In genomic region chr20:34968020-34968775, GRCh38 we compare ENCODE assay signal across 19 cellular contexts. TPM values are rescaled to one million over a fixed set of nuclear protein-coding genes. Genes with fewer than 3 reads are reported as not detected.
"Had no signal": no experiment of that assay in that cellular context is flagged by ENCODE, and none has a peak within 500 bp of the region (broad histone marks: within the 10 kb centered on the region; RNA-seq: fewer than 3 reads in every experiment).

No MANE protein-coding gene starts in this region.

- H3K27me3 Mint-ChIP-seq: activated naive CD4-positive, alpha-beta T cell treated with anti-CD3 and anti-CD28 coated beads, Interleukin-2, amount 50 U/mL, for 24 hours; activated T-cell treated with anti-CD3 and anti-CD28 coated beads, Interleukin-2, amount 50 U/mL, for 24 hours; stimulated activated naive CD8-positive, alpha-beta T cell treated with anti-CD3 and anti-CD28 coated beads, Interleukin-15, Interleukin-2, amounts not matched to agents 100 ng/mL and 50 ng/mL, for 24 hours had no signal

- H3K27me3 ChIP-seq: colonic mucosa, testis, upper lobe of left lung had no signal

- H3K27ac Mint-ChIP-seq: activated CD4-positive, alpha-beta memory T cell treated with anti-CD3 and anti-CD28 coated beads, Interleukin-2, amount 10 ng/mL, durations not matched to agents 7 days and 5 days; activated naive CD4-positive, alpha-beta T cell treated with anti-CD3 and anti-CD28 coated beads, Interleukin-2, amount 50 U/mL, for 24 hours; activated T-cell treated with anti-CD3 and anti-CD28 coated beads, Interleukin-2, amount 50 U/mL, for 24 hours; stimulated activated naive CD8-positive, alpha-beta T cell treated with anti-CD3 and anti-CD28 coated beads, Interleukin-15, Interleukin-2, amounts not matched to agents 100 ng/mL and 50 ng/mL, for 24 hours had no signal

- H3K4me1 Mint-ChIP-seq: activated CD4-positive, alpha-beta memory T cell treated with anti-CD3 and anti-CD28 coated beads, Interleukin-2, amount 10 ng/mL, durations not matched to agents 7 days and 5 days; activated naive CD4-positive, alpha-beta T cell treated with anti-CD3 and anti-CD28 coated beads, Interleukin-2, amount 50 U/mL, for 24 hours; naive thymus-derived CD4-positive, alpha-beta T cell had no signal

- H2AFZ ChIP-seq: hepatocyte had no signal

- H3K4me2 ChIP-seq: hepatocyte, SK-N-SH had no signal

- H3K27ac ChIP-seq: colonic mucosa, hepatocyte, testis, upper lobe of left lung had no signal

- H3K9ac ChIP-seq: SK-N-SH had no signal

- H3K9me3 ChIP-seq: colonic mucosa, mucosa of descending colon, SK-N-SH, testis, upper lobe of left lung had no signal

- DNase-seq: activated CD4-positive, alpha-beta memory T cell treated with anti-CD3 and anti-CD28 coated beads, Interleukin-2, amount 10 ng/mL, durations not matched to agents 7 days and 5 days; activated T-cell treated with anti-CD3 and anti-CD28 coated beads, Interleukin-2, amount 50 U/mL, for 24 hours; central memory CD4-positive, alpha-beta T cell; colonic mucosa; islet precursor cell; mucosa of descending colon; naive thymus-derived CD4-positive, alpha-beta T cell; retina; SK-N-SH; small intestine; stimulated activated CD4-positive, alpha-beta T cell treated with anti-CD3 and anti-CD28 coated beads, Interleukin-4, amount 100 ng/mL, for 24 hours; T-helper 1 cell; T1000; upper lobe of left lung had no signal

- H3K4me3 ChIP-seq: colonic mucosa, hepatocyte, mucosa of descending colon, testis, upper lobe of left lung had no signal

- ATAC-seq: mucosa of descending colon; naive thymus-derived CD4-positive, alpha-beta T cell had no signal

- H3K36me3 ChIP-seq: colonic mucosa, upper lobe of left lung had no signal

- H3K36me3 Mint-ChIP-seq: activated naive CD4-positive, alpha-beta T cell treated with anti-CD3 and anti-CD28 coated beads, Interleukin-2, amount 50 U/mL, for 24 hours; naive thymus-derived CD4-positive, alpha-beta T cell had no signal

- H3K4me3 Mint-ChIP-seq: activated CD4-positive, alpha-beta memory T cell treated with anti-CD3 and anti-CD28 coated beads, Interleukin-2, amount 10 ng/mL, durations not matched to agents 7 days and 5 days; activated naive CD4-positive, alpha-beta T cell treated with anti-CD3 and anti-CD28 coated beads, Interleukin-2, amount 50 U/mL, for 24 hours; activated T-cell treated with anti-CD3 and anti-CD28 coated beads, Interleukin-2, amount 50 U/mL, for 24 hours; naive thymus-derived CD4-positive, alpha-beta T cell; stimulated activated naive CD8-positive, alpha-beta T cell treated with anti-CD3 and anti-CD28 coated beads, Interleukin-15, Interleukin-2, amounts not matched to agents 100 ng/mL and 50 ng/mL, for 24 hours had no signal

- H3K4me1 ChIP-seq: colonic mucosa, upper lobe of left lung had no signal

- H3K9me3 Mint-ChIP-seq: activated CD4-positive, alpha-beta memory T cell treated with anti-CD3 and anti-CD28 coated beads, Interleukin-2, amount 10 ng/mL, durations not matched to agents 7 days and 5 days; activated naive CD4-positive, alpha-beta T cell treated with anti-CD3 and anti-CD28 coated beads, Interleukin-2, amount 50 U/mL, for 24 hours; activated T-cell treated with anti-CD3 and anti-CD28 coated beads, Interleukin-2, amount 50 U/mL, for 24 hours; naive thymus-derived CD4-positive, alpha-beta T cell; stimulated activated naive CD8-positive, alpha-beta T cell treated with anti-CD3 and anti-CD28 coated beads, Interleukin-15, Interleukin-2, amounts not matched to agents 100 ng/mL and 50 ng/mL, for 24 hours had no signal

RNA-seq across cellular contexts. Expression of gene MYH7B, which starts 12.5 kb away (rescaled TPM):
- total RNA-seq: epithelial cell of proximal tubule had no signal
